26 cellular contexts compared by ENCODE assay signal in the genomic region with DNA sequence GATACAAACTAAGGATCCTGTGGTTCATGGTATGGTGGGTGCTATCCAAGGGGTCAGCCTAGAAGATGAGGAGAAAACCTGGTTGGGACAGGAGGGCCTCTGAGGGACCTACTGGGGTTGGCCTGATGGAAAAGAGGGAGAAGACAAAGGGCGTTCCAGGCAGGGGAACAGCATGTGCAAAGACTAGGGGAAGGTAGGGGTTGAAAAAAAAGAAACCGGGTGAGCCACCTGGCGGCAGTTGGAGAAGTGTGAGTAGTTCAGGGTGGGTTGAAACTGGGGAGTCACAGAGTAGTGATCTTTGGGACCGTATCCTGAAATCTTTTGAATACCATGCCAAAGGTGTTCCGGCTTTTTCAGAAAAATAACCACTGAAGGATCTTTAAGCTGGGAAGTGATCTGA. TPM values are rescaled to one million over a fixed set of nuclear protein-coding genes. Genes with fewer than 3 reads are reported as not detected.
"Had no signal": no experiment of that assay in that cellular context is flagged by ENCODE, and none has a peak within 500 bp of the region (broad histone marks: within the 10 kb centered on the region; RNA-seq: fewer than 3 reads in every experiment).

No MANE protein-coding gene starts in this region.

- H3K27me3 ChIP-seq: hepatocyte, left lung, transverse colon, vagina had no signal

- H3K4me2 ChIP-seq: hepatocyte had no signal

- H2AFZ ChIP-seq: hepatocyte had no signal

- H3K27ac ChIP-seq: hepatocyte, left lung, transverse colon, vagina, WERI-Rb-1 had no signal

- H3K27ac Mint-ChIP-seq: activated CD8-positive, alpha-beta T cell treated with anti-CD3 and anti-CD28 coated beads, Interleukin-2, amount 10 ng/mL, durations not matched to agents 7 days and 5 days; activated naive CD4-positive, alpha-beta T cell treated with anti-CD3 and anti-CD28 coated beads, Interleukin-2, amount 50 U/mL, for 72 hours; activated T-helper 1 cell treated with anti-CD3 and anti-CD28 coated beads, Interleukin-12 subunit alpha, Interleukin-12 subunit beta, Interleukin-2, Interleukin-4 antibody, amounts not matched to agents 30 ng/mL and 10 ng/mL and 1 ng/mL, durations not matched to agents 14 hours and 24 hours and 36 hours; brain; naive thymus-derived CD4-positive, alpha-beta T cell; stimulated activated naive B cell treated with anti-CD40 and anti-IgM and Interleukin-4, amounts not matched to agents 10 μg/mL and 1 μg/mL and 100 μg/mL, for 72 hours had no signal

- H3K4me1 Mint-ChIP-seq: naive thymus-derived CD4-positive, alpha-beta T cell; neural crest cell had no signal

- ATAC-seq: activated CD8-positive, alpha-beta T cell treated with anti-CD3 and anti-CD28 coated beads, Interleukin-2, amount 10 ng/mL, durations not matched to agents 7 days and 5 days; activated naive CD4-positive, alpha-beta T cell treated with anti-CD3 and anti-CD28 coated beads, Interleukin-2, amount 50 U/mL, for 72 hours; esophagus mucosa; left lung; naive thymus-derived CD4-positive, alpha-beta T cell; sciatic nerve; stimulated activated naive B cell treated with anti-CD40 and anti-IgM and Interleukin-4, amounts not matched to agents 10 μg/mL and 1 μg/mL and 100 μg/mL, for 72 hours had no signal

- DNase-seq: activated CD4-positive, alpha-beta T cell treated with anti-CD3 and anti-CD28 coated beads, Interleukin-2, amount 50 U/mL, for 1 hour; activated CD4-positive, CD25-positive, alpha-beta regulatory T cell treated with anti-CD3 and anti-CD28 coated beads, Interleukin-2, amount 50 U/mL, for 72 hours; activated CD8-positive, alpha-beta T cell treated with anti-CD3 and anti-CD28 coated beads, Interleukin-2, amount 10 ng/mL, durations not matched to agents 7 days and 5 days; activated gamma-delta T cell; aorta; caudate nucleus; effector memory CD4-positive, alpha-beta T cell; foreskin melanocyte; kidney glomerular epithelial cell; left lung; naive thymus-derived CD4-positive, alpha-beta T cell; posterior cingulate gyrus; small intestine; stimulated activated CD4-positive, alpha-beta T cell treated with anti-CD3 and anti-CD28 coated beads, Interleukin-2, amount 100 ng/mL, for 24 hours; stimulated activated naive B cell treated with anti-CD40 and anti-IgM and Interleukin-4, amounts not matched to agents 10 μg/mL and 1 μg/mL and 100 μg/mL, for 72 hours; transverse colon; WERI-Rb-1 had no signal

- H3K4me3 Mint-ChIP-seq: activated CD8-positive, alpha-beta T cell treated with anti-CD3 and anti-CD28 coated beads, Interleukin-2, amount 10 ng/mL, durations not matched to agents 7 days and 5 days; activated T-helper 1 cell treated with anti-CD3 and anti-CD28 coated beads, Interleukin-12 subunit alpha, Interleukin-12 subunit beta, Interleukin-2, Interleukin-4 antibody, amounts not matched to agents 30 ng/mL and 10 ng/mL and 1 ng/mL, durations not matched to agents 14 hours and 24 hours and 36 hours; brain; naive thymus-derived CD4-positive, alpha-beta T cell; neural crest cell; stimulated activated naive B cell treated with anti-CD40 and anti-IgM and Interleukin-4, amounts not matched to agents 10 μg/mL and 1 μg/mL and 100 μg/mL, for 72 hours had no signal

- H3K4me1 ChIP-seq: left lung, vagina had no signal

- H3K36me3 ChIP-seq: left lung, transverse colon, vagina, WERI-Rb-1 had no signal

- H3K9me3 Mint-ChIP-seq: activated naive CD4-positive, alpha-beta T cell treated with anti-CD3 and anti-CD28 coated beads, Interleukin-2, amount 50 U/mL, for 72 hours; activated T-helper 1 cell treated with anti-CD3 and anti-CD28 coated beads, Interleukin-12 subunit alpha, Interleukin-12 subunit beta, Interleukin-2, Interleukin-4 antibody, amounts not matched to agents 30 ng/mL and 10 ng/mL and 1 ng/mL, durations not matched to agents 14 hours and 24 hours and 36 hours; brain; neural crest cell had no signal

- H3K79me2 ChIP-seq: hepatocyte had no signal

- H3K9me3 ChIP-seq: left lung, transverse colon, vagina had no signal

- H3K36me3 Mint-ChIP-seq: activated naive CD4-positive, alpha-beta T cell treated with anti-CD3 and anti-CD28 coated beads, Interleukin-2, amount 50 U/mL, for 72 hours; brain; naive thymus-derived CD4-positive, alpha-beta T cell; stimulated activated naive B cell treated with anti-CD40 and anti-IgM and Interleukin-4, amounts not matched to agents 10 μg/mL and 1 μg/mL and 100 μg/mL, for 72 hours had no signal

- H3K4me3 ChIP-seq: hepatocyte, left lung, lung, transverse colon, vagina had no signal

RNA-seq across cellular contexts. Expression of a gene that starts 8.7 kb away (rescaled TPM):
- total RNA-seq: activated CD8-positive, alpha-beta T cell treated with anti-CD3 and anti-CD28 coated beads, Interleukin-2, amount 10 ng/mL, durations not matched to agents 7 days and 5 days; activated naive CD4-positive, alpha-beta T cell treated with anti-CD3 and anti-CD28 coated beads, Interleukin-2, amount 50 U/mL, for 72 hours; activated T-helper 1 cell treated with anti-CD3 and anti-CD28 coated beads, Interleukin-12 subunit alpha, Interleukin-12 subunit beta, Interleukin-2, Interleukin-4 antibody, amounts not matched to agents 30 ng/mL and 10 ng/mL and 1 ng/mL, durations not matched to agents 14 hours and 24 hours and 36 hours; naive thymus-derived CD4-positive, alpha-beta T cell; neural crest cell had no signal
- polyA plus RNA-seq: naive thymus-derived CD4-positive, alpha-beta T cell had no signal
